In the genomic region with DNA sequence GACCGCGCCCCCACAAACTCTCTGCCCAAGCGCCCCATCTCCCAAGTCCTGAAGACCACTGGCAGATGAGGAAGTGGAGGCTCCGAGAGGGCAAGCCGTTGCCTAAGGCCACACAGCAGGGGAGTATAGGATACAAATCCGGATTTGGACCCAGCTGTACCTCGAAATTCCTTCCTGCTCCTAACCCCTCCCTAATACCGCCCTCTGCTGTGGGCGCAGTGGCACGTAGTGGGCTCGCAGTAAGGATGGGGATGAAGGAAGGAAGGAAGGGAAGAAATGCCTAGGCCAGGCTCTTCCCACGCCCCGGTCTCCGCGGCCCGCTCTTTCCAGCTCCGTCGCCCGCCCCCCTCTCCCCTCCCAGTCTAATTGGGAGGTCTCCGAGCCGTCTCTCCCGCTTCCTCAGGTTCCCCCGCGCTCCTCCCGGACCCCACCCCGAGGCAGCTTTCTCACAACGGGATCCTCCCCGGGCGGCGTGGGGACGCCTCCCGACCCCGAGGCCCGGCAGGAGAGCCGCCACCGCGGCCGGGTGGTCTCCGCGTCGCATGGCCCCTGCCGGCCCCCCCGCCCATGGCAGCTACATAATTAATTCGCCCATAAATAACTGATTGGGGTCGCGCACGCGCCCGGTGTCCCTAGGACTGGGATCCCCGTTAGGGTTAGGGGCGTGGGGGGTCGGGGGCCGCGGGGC, we compare ENCODE assay signal across 8 cellular contexts.
DNase-seq lines count a peak whose midpoint lies in the region; ATAC-seq, FAIRE-seq and TF ChIP-seq lines count a peak whose summit lies in the region.

No MANE protein-coding gene starts in this region.

- FAIRE-seq in astrocyte (lab: Jason Lieb, UNC), result no peak

- H3K79me2 ChIP-seq in astrocyte (ENCODE audit: insufficient read depth, low read length), result no peaks in the 10 kb centered on the region

- TF ChIP-seq CTCF in astrocyte (IDR thresholded peaks at IDR 0.05; ENCODE audit: insufficient read depth, low read depth, low read length), result no peak

- H3K4me1 Mint-ChIP-seq in activated CD4-positive, alpha-beta T cell treated with anti-CD3 and anti-CD28 coated beads for 36 hours, result peaks cover 35% of the 10 kb centered on the region
- peaks cover 25% of the 10 kb centered on the region for H3K4me1 Mint-ChIP-seq in astrocyte (ENCODE audit: low read depth, unreplicated experiment)

- H3K36me3 ChIP-seq in astrocyte (ENCODE audit: insufficient read depth, low read length) (no peaks in the 10 kb centered on the region), stomach smooth muscle (ENCODE audit: control insufficient read depth in 2 of 2, insufficient read depth in 2 of 2, low read length in 2 of 2) (no peaks in the 10 kb centered on the region)

- peak overlapping the region; percentile 80 for H3K4me2 ChIP-seq in astrocyte (ENCODE audit: low read length)

- no peaks in the 10 kb centered on the region for H3K9me3 Mint-ChIP-seq in activated CD4-positive, alpha-beta T cell treated with anti-CD3 and anti-CD28 coated beads for 36 hours (ENCODE audit: low read depth)
- no peaks in the 10 kb centered on the region for H3K9me3 Mint-ChIP-seq in astrocyte (ENCODE audit: unreplicated experiment)

- peak overlapping the region; percentile 12 for H3K4me3 Mint-ChIP-seq in activated CD4-positive, alpha-beta T cell treated with anti-CD3 and anti-CD28 coated beads for 36 hours
- peak overlapping the region; percentile 68 for H3K4me3 Mint-ChIP-seq in astrocyte (ENCODE audit: unreplicated experiment)

- no peaks in the 10 kb centered on the region for H3K9me3 ChIP-seq in astrocyte (ENCODE audit: insufficient read depth, low read depth, low read length)
- H3K9me3 ChIP-seq in stomach smooth muscle (ENCODE audit: control insufficient read depth in 2 of 2, low read length in 2 of 2), result no peaks in the 10 kb centered on the region

- H3K4me1 ChIP-seq in astrocyte (ENCODE audit: insufficient read depth, low read length) (peaks cover 48% of the 10 kb centered on the region), stomach smooth muscle (ENCODE audit: control insufficient read depth, insufficient read depth, low read length) (peaks cover 68% of the 10 kb centered on the region)

- H3K27ac ChIP-seq in astrocyte (ENCODE audit: low read depth, low read length) (peak overlapping the region; percentile 94), stomach smooth muscle (ENCODE audit: low read length) (peak overlapping the region; percentile 100)

- no peak overlapping the region for H3K27ac Mint-ChIP-seq in activated CD4-positive, alpha-beta T cell treated with anti-CD3 and anti-CD28 coated beads for 36 hours
- H3K27ac Mint-ChIP-seq in astrocyte (ENCODE audit: unreplicated experiment), result peak overlapping the region; percentile 88

- ATAC-seq in activated CD4-positive, alpha-beta T cell treated with anti-CD3 and anti-CD28 coated beads for 36 hours, result no peak

- H3K27me3 ChIP-seq in astrocyte (ENCODE audit: insufficient read depth, low read length) (no peaks in the 10 kb centered on the region), stomach smooth muscle (ENCODE audit: control insufficient read depth in 1 of 2, insufficient read depth in 2 of 2, low read length in 2 of 2) (no peaks in the 10 kb centered on the region)

- H3K9ac ChIP-seq in astrocyte (ENCODE audit: low read length), result peak overlapping the region; percentile 87
- H3K9ac ChIP-seq in stomach smooth muscle (ENCODE audit: low read length in 2 of 2), result peak overlapping the region; percentile 85 to 92

- peak overlapping the region; percentile 41 for H2AFZ ChIP-seq in astrocyte (ENCODE audit: low read depth, low read length)

- DNase-seq in activated CD4-positive, alpha-beta T cell treated with anti-CD3 and anti-CD28 coated beads for 36 hours, result no peak
- DNase-seq in activated CD4-positive, alpha-beta T cell treated with anti-CD3 and anti-CD28 coated beads for 48 hours, result no peak
- DNase-seq in astrocyte (ENCODE audit: low read depth) (no peak), kidney tubule cell (ENCODE audit: low spot score) (peak; percentile 40), HK-2 (ENCODE audit: unreplicated experiment) (no peak), hepatic stellate cell (ENCODE audit: low spot score) (no peak), NCI-H446 (lab: John Stamatoyannopoulos, UW) (no peak)

- no peaks in the 10 kb centered on the region for H4K20me1 ChIP-seq in astrocyte (ENCODE audit: insufficient read depth, low read length)

- H3K36me3 Mint-ChIP-seq in activated CD4-positive, alpha-beta T cell treated with anti-CD3 and anti-CD28 coated beads for 36 hours (ENCODE audit: low read depth), result no peaks in the 10 kb centered on the region
- H3K36me3 Mint-ChIP-seq in astrocyte (ENCODE audit: low read depth, unreplicated experiment), result no peaks in the 10 kb centered on the region

- intact Hi-C loops in activated CD4-positive, alpha-beta T cell treated with anti-CD3 and anti-CD28 coated beads for 36 hours (cut with DNase I, micrococcal nuclease), result loop anchor here in 1 of 2 experiments (10.0 kb wide), 1 partner anchor 307 kb away; a partner anchor contains a TSS

- POLR2A ChIA-PET in activated CD4-positive, alpha-beta T cell treated with anti-CD3 and anti-CD28 coated beads for 36 hours (lab: Charles Lee), result interaction anchor here (1.5 kb wide), 1 partner anchor 22 kb away, joined by 3 read pairs; no protein-coding TSS in a partner anchor

- H3K4me3 ChIP-seq in astrocyte (ENCODE audit: insufficient read depth, low read depth, low read length), result no peak overlapping the region
- peak overlapping the region; percentile 34 to 67 for H3K4me3 ChIP-seq in stomach smooth muscle (ENCODE audit: low read length in 2 of 2)

- CTCF ChIA-PET in activated CD4-positive, alpha-beta T cell treated with anti-CD3 and anti-CD28 coated beads for 36 hours (lab: Charles Lee), result interaction anchor here (0.8 kb wide), 1 partner anchor 21 kb away, joined by 3 read pairs; no protein-coding TSS in a partner anchor

- no peaks in the 10 kb centered on the region for H3K27me3 Mint-ChIP-seq in activated CD4-positive, alpha-beta T cell treated with anti-CD3 and anti-CD28 coated beads for 36 hours
- H3K27me3 Mint-ChIP-seq in astrocyte (ENCODE audit: low read depth, unreplicated experiment), result no peaks in the 10 kb centered on the region
